ENCODE assay signal across 7 cellular contexts in genomic region chr2:126647714-126648344, GRCh38. TPM values are rescaled to one million over a fixed set of nuclear protein-coding genes. Genes with fewer than 3 reads are reported as not detected.
DNase-seq lines count a peak whose midpoint lies in the region; ATAC-seq and TF ChIP-seq lines count a peak whose summit lies in the region.
"Not testable (repeated sequence)": the region's sequence is repeated elsewhere in the genome, so short reads cannot be mapped to it uniquely, and the experiment has no call there.
"Had no signal": no experiment of that assay in that cellular context is flagged by ENCODE, and none has a peak within 500 bp of the region (broad histone marks: within the 10 kb centered on the region; RNA-seq: fewer than 3 reads in every experiment).

No MANE protein-coding gene starts in this region.

- H3K79me1 ChIP-seq in IMR-90 (ENCODE audit: low read depth in 1 of 2, low read length in 2 of 2); mesenchymal stem cell (replicated peaks; ENCODE audit: low read length, poor library complexity, severe bottlenecking): not testable (repeated sequence)

- DNase-seq in IMR-90; stimulated activated naive B cell treated with anti-CD40 and anti-IgM and Interleukin-4, amounts not matched to agents 10 μg/mL and 1 μg/mL and 100 μg/mL, for 72 hours: not testable (repeated sequence)
- peak; percentile 5 for DNase-seq in activated CD8-positive, alpha-beta T cell treated with anti-CD3 and anti-CD28 coated beads, Interleukin-2, amount 10 ng/mL, durations not matched to agents 7 days and 5 days
- DNase-seq in endodermal cell (peak; percentile 20), fibroblast of mammary gland (ENCODE audit: low read depth) (peak; percentile 19), mesenchymal stem cell (peak; percentile 43)

- not testable (repeated sequence) for H4K8ac ChIP-seq in IMR-90 (ENCODE audit: low read depth in 2 of 2, low read length in 2 of 2); mesenchymal stem cell (ENCODE audit: low read length)

- H3K27me3 Mint-ChIP-seq in activated CD8-positive, alpha-beta T cell treated with anti-CD3 and anti-CD28 coated beads, Interleukin-2, amount 10 ng/mL, durations not matched to agents 7 days and 5 days (ENCODE audit: low read depth); endodermal cell (ENCODE audit: insufficient read depth); stimulated activated naive B cell treated with anti-CD40 and anti-IgM and Interleukin-4, amounts not matched to agents 10 μg/mL and 1 μg/mL and 100 μg/mL, for 72 hours: not testable (repeated sequence)

- H3K18ac ChIP-seq in IMR-90 (ENCODE audit: low read depth, low read length); mesenchymal stem cell (ENCODE audit: low read depth in 1 of 2, low read length in 2 of 2): not testable (repeated sequence)

- not testable (repeated sequence) for H3K14ac ChIP-seq in IMR-90 (replicated peaks; ENCODE audit: low read depth, low read length); mesenchymal stem cell (ENCODE audit: low read length in 2 of 2)

- H2AK9ac ChIP-seq in IMR-90 (replicated peaks; ENCODE audit: low read depth, low read length, poor library complexity), result not testable (repeated sequence)

- not testable (repeated sequence) for TF ChIP-seq RAD21 in IMR-90 (IDR thresholded peaks at IDR 0.05; ENCODE audit: low read length)

- not testable (repeated sequence) for H3K4me1 ChIP-seq in IMR-90 (ENCODE audit: control insufficient read depth, insufficient read depth, low read length); endodermal cell (ENCODE audit: control insufficient read depth, insufficient read depth, low read length); mesenchymal stem cell (ENCODE audit: control insufficient read depth, insufficient read depth, low read depth, low read length)

- not testable (repeated sequence) for H4K91ac ChIP-seq in IMR-90 (ENCODE audit: insufficient read depth, low read depth, low read length); mesenchymal stem cell (ENCODE audit: low read length)

- H2BK15ac ChIP-seq in IMR-90 (ENCODE audit: low read depth, low read length); mesenchymal stem cell (ENCODE audit: low read depth, poor library complexity, severe bottlenecking): not testable (repeated sequence)

- not testable (repeated sequence) for H4K20me1 ChIP-seq in IMR-90 (ENCODE audit: insufficient read depth, low read length)

- H3K4me2 ChIP-seq in IMR-90 (ENCODE audit: low read depth, low read length); mesenchymal stem cell (ENCODE audit: low read length, poor library complexity, severe bottlenecking): not testable (repeated sequence)

- not testable (repeated sequence) for TF ChIP-seq CTCF in IMR-90 (conservative IDR thresholded peaks at IDR 0.05; ENCODE audit: low read depth, low read length); endodermal cell (conservative IDR thresholded peaks at IDR 0.05); fibroblast of mammary gland (conservative IDR thresholded peaks at IDR 0.05; ENCODE audit: control insufficient read depth, insufficient read depth, low read depth, low read length)

- H3K23ac ChIP-seq in IMR-90 (ENCODE audit: low read depth, low read length); mesenchymal stem cell (ENCODE audit: low read length in 2 of 2): not testable (repeated sequence)

- not testable (repeated sequence) for H2BK5ac ChIP-seq in IMR-90 (ENCODE audit: low read depth, low read length, poor library complexity, severe bottlenecking); mesenchymal stem cell (ENCODE audit: low read depth, low read length, poor library complexity, severe bottlenecking)

- ATAC-seq in IMR-90 (ENCODE audit: low read depth); activated CD8-positive, alpha-beta T cell treated with anti-CD3 and anti-CD28 coated beads, Interleukin-2, amount 10 ng/mL, durations not matched to agents 7 days and 5 days; stimulated activated naive B cell treated with anti-CD40 and anti-IgM and Interleukin-4, amounts not matched to agents 10 μg/mL and 1 μg/mL and 100 μg/mL, for 72 hours (replicated peaks): not testable (repeated sequence)

- POLR2A ChIA-PET in IMR-90 (lab: Charles Lee; ENCODE audit: unreplicated experiment); activated CD8-positive, alpha-beta T cell treated with anti-CD3 and anti-CD28 coated beads, Interleukin-2, amount 10 ng/mL, durations not matched to agents 7 days and 5 days (lab: Charles Lee): not testable (repeated sequence)

- no CpG with 5 or more reads among the region's 1 CpG for WGBS in IMR-90 (ENCODE audit: extremely low coverage in 2 of 2, insufficient read length in 1 of 2), 2 experiments
- 91% methylated on average over 1 of the region's 1 CpG; no CpG with 5 or more reads in 1 of the 2 experiments for WGBS in endodermal cell (ENCODE audit: insufficient coverage in 1 of 2, insufficient read length in 1 of 2), 2 experiments
- 100% methylated on average over 1 of the region's 1 CpG for WGBS in mesenchymal stem cell

- not testable (repeated sequence) for H3K4ac ChIP-seq in IMR-90 (ENCODE audit: low read depth, low read length); mesenchymal stem cell (ENCODE audit: low read depth in 1 of 2, low read length in 2 of 2)

- H3K4me3 ChIP-seq in IMR-90 (ENCODE audit: insufficient read depth, low read depth, low read length); endodermal cell (ENCODE audit: low read length); fibroblast of mammary gland (ENCODE audit: control insufficient read depth, low read depth, low read length); mesenchymal stem cell (ENCODE audit: insufficient read depth in 1 of 2, low read depth in 1 of 2, low read length in 2 of 2): not testable (repeated sequence)

- not testable (repeated sequence) for H3K27ac Mint-ChIP-seq in activated CD8-positive, alpha-beta T cell treated with anti-CD3 and anti-CD28 coated beads, Interleukin-2, amount 10 ng/mL, durations not matched to agents 7 days and 5 days; endodermal cell
- peak overlapping the region; percentile 48 for H3K27ac Mint-ChIP-seq in stimulated activated naive B cell treated with anti-CD40 and anti-IgM and Interleukin-4, amounts not matched to agents 10 μg/mL and 1 μg/mL and 100 μg/mL, for 72 hours

- H2BK12ac ChIP-seq in mesenchymal stem cell (ENCODE audit: low read length in 2 of 2), result not testable (repeated sequence)

- dilution Hi-C loops in IMR-90 (cut with HindIII; ENCODE audit: low sequenced_read_pairs, unreplicated experiment), result not testable (repeated sequence)

- H2BK120ac ChIP-seq in IMR-90 (ENCODE audit: low read depth, low read length); mesenchymal stem cell (ENCODE audit: low read depth, low read length): not testable (repeated sequence)

- not testable (repeated sequence) for H3K9me1 ChIP-seq in IMR-90 (ENCODE audit: insufficient read depth, low read length)

- not testable (repeated sequence) for H3K36me3 ChIP-seq in IMR-90 (ENCODE audit: control insufficient read depth, insufficient read depth, low read length); endodermal cell (ENCODE audit: control insufficient read depth, insufficient read depth, low read length); mesenchymal stem cell (ENCODE audit: control insufficient read depth in 1 of 2, insufficient read depth in 2 of 2, low read depth in 1 of 2, low read length in 2 of 2)

- H2AK5ac ChIP-seq in IMR-90 (ENCODE audit: low read depth, low read length); mesenchymal stem cell (ENCODE audit: low read length, severe bottlenecking): not testable (repeated sequence)

- H3K56ac ChIP-seq in IMR-90 (ENCODE audit: extremely low read depth, insufficient read depth, low read length), result not testable (repeated sequence)

- not testable (repeated sequence) for H3K4me3 Mint-ChIP-seq in activated CD8-positive, alpha-beta T cell treated with anti-CD3 and anti-CD28 coated beads, Interleukin-2, amount 10 ng/mL, durations not matched to agents 7 days and 5 days; endodermal cell; stimulated activated naive B cell treated with anti-CD40 and anti-IgM and Interleukin-4, amounts not matched to agents 10 μg/mL and 1 μg/mL and 100 μg/mL, for 72 hours

- not testable (repeated sequence) for H4K5ac ChIP-seq in IMR-90 (ENCODE audit: low read depth, low read length)

- not testable (repeated sequence) for H3K36me3 Mint-ChIP-seq in activated CD8-positive, alpha-beta T cell treated with anti-CD3 and anti-CD28 coated beads, Interleukin-2, amount 10 ng/mL, durations not matched to agents 7 days and 5 days (ENCODE audit: low read depth); endodermal cell (ENCODE audit: low read depth)
- H3K36me3 Mint-ChIP-seq in stimulated activated naive B cell treated with anti-CD40 and anti-IgM and Interleukin-4, amounts not matched to agents 10 μg/mL and 1 μg/mL and 100 μg/mL, for 72 hours, result peaks cover 6 to 19% of the 10 kb centered on the region in 2 donors

- H3K9me3 Mint-ChIP-seq in activated CD8-positive, alpha-beta T cell treated with anti-CD3 and anti-CD28 coated beads, Interleukin-2, amount 10 ng/mL, durations not matched to agents 7 days and 5 days (ENCODE audit: insufficient read depth); endodermal cell: not testable (repeated sequence)
- peaks cover 9 to 18% of the 10 kb centered on the region in 2 donors for H3K9me3 Mint-ChIP-seq in stimulated activated naive B cell treated with anti-CD40 and anti-IgM and Interleukin-4, amounts not matched to agents 10 μg/mL and 1 μg/mL and 100 μg/mL, for 72 hours

- H3K9ac ChIP-seq in IMR-90 (ENCODE audit: low read depth, low read length); endodermal cell (ENCODE audit: extremely low read depth, low read length, poor library complexity, severe bottlenecking); mesenchymal stem cell (ENCODE audit: low read length): not testable (repeated sequence)

- H2AFZ ChIP-seq in IMR-90 (replicated peaks; ENCODE audit: low read length, poor library complexity); mesenchymal stem cell (ENCODE audit: low read depth, low read length): not testable (repeated sequence)

- H2BK20ac ChIP-seq in IMR-90 (ENCODE audit: low read depth, low read length), result not testable (repeated sequence)

- not testable (repeated sequence) for H3K27ac ChIP-seq in IMR-90 (ENCODE audit: insufficient read depth, low read length); endodermal cell (ENCODE audit: low read depth, low read length); mesenchymal stem cell (ENCODE audit: low read length, poor library complexity, severe bottlenecking)

- intact Hi-C loops in IMR-90 (cut with micrococcal nuclease), result not testable (repeated sequence)

- not testable (repeated sequence) for BruUV-seq in IMR-90 (replicated peaks; lab: Mats Ljungman, UMichigan)

- not testable (repeated sequence) for H3K9me3 ChIP-seq in IMR-90 (ENCODE audit: control insufficient read depth, insufficient read depth, low read length); endodermal cell (ENCODE audit: control insufficient read depth, low read length); mesenchymal stem cell (ENCODE audit: control insufficient read depth, low read length)

- peaks cover 12% of the 10 kb centered on the region for H3K27me3 ChIP-seq in IMR-90 (ENCODE audit: control insufficient read depth, insufficient read depth, low read length)
- not testable (repeated sequence) for H3K27me3 ChIP-seq in endodermal cell (ENCODE audit: control insufficient read depth, insufficient read depth, low read length, poor library complexity, severe bottlenecking)
- peaks cover 0 to 16% of the 10 kb centered on the region in 2 experiments for H3K27me3 ChIP-seq in mesenchymal stem cell (ENCODE audit: control insufficient read depth in 1 of 2, insufficient read depth in 1 of 2, low read length in 2 of 2)

- TF ChIP-seq POLR2A in IMR-90 (IDR thresholded peaks at IDR 0.05; ENCODE audit: low read depth, low read length), result not testable (repeated sequence)

- H3K4me1 Mint-ChIP-seq in activated CD8-positive, alpha-beta T cell treated with anti-CD3 and anti-CD28 coated beads, Interleukin-2, amount 10 ng/mL, durations not matched to agents 7 days and 5 days (ENCODE audit: low read depth), result not testable (repeated sequence)
- H3K4me1 Mint-ChIP-seq in endodermal cell, result peaks cover 23% of the 10 kb centered on the region
- H3K4me1 Mint-ChIP-seq in stimulated activated naive B cell treated with anti-CD40 and anti-IgM and Interleukin-4, amounts not matched to agents 10 μg/mL and 1 μg/mL and 100 μg/mL, for 72 hours, result peaks cover 21 to 28% of the 10 kb centered on the region in 2 donors

- in situ Hi-C loops in IMR-90 (cut with MboI; ENCODE audit: low sequenced_read_pairs), result not testable (repeated sequence)

- CTCF ChIA-PET in IMR-90 (lab: Yijun Ruan, JAX), result not testable (repeated sequence)
- CTCF ChIA-PET in activated CD8-positive, alpha-beta T cell treated with anti-CD3 and anti-CD28 coated beads, Interleukin-2, amount 10 ng/mL, durations not matched to agents 7 days and 5 days (lab: Charles Lee), result interaction anchor here (0.6 kb wide), 1 partner anchor 96 kb away, joined by 3 read pairs; no protein-coding TSS in a partner anchor

RNA-seq across cellular contexts. Expression of gene GYPC, which starts 8.1 kb away (rescaled TPM):
- total RNA-seq in IMR-90 (2012; rRNA removed) (53.4 and 53.6 TPM in 2 replicates), endodermal cell (10 to 100 TPM; 15.3 to 23.2 TPM)
- 96.3 and 103 TPM in 2 replicates for polyA plus RNA-seq in IMR-90 (2012; rRNA removed)
- polyA plus RNA-seq in IMR-90 (2012; cell fraction: cytosol; rRNA removed), result 65.7 and 153 TPM in 2 replicates
- polyA plus RNA-seq in IMR-90 (2012; cell fraction: nucleus; rRNA removed; ENCODE audit: low replicate concordance), result 35.4 and 45.3 TPM in 2 replicates
- 100 to 1,000 TPM; 163 to 168 TPM for total RNA-seq in activated CD8-positive, alpha-beta T cell treated with anti-CD3 and anti-CD28 coated beads, Interleukin-2, amount 10 ng/mL, durations not matched to agents 7 days and 5 days
- 71.8 TPM for polyA plus RNA-seq in endodermal cell (2013, experiment 1 of 2)
- 75.2 TPM for polyA plus RNA-seq in endodermal cell (2013, experiment 2 of 2)
- 199 TPM for polyA plus RNA-seq in mesenchymal stem cell (2013, experiment 1 of 2)
- 195 TPM for polyA plus RNA-seq in mesenchymal stem cell (2013, experiment 2 of 2)
- total RNA-seq: HT-29 had no signal
